Comparison of ENCODE assay signal across 1 cellular context in the genomic region with DNA sequence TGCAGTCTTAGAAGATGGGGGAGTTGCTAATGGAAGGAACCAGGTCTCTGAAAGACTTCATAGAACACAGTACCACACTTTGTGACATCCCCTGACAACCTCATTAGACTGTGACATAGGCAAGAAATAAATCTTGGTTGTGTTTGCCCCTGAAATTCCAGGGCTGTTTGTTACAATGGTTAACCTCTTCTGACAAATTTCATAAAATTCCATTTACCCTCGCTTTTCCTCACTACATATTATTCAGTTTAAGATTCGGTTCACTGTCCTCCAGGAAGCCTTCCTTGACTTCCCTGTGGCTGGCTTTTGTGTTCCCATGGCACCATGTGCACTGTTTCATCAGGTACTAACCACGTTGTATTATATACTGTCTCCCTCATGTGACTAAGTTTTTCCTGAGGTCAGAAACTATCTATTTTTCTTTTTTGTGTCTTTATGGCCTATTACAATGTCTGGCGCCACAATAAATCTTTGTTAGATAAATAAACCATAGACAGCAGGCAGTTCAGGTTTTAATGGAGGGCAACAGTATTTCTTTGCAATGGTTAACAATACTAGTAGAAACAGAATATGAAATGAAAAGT.
TF ChIP-seq lines count a peak whose summit lies in the region.

No MANE protein-coding gene starts in this region.

TF ChIP-seq in SK-N-SH, 30 proteins besides CTCF, POLR2A, EP300 and RAD21 (continued from another document):
- TF ChIP-seq, protein P1, sequence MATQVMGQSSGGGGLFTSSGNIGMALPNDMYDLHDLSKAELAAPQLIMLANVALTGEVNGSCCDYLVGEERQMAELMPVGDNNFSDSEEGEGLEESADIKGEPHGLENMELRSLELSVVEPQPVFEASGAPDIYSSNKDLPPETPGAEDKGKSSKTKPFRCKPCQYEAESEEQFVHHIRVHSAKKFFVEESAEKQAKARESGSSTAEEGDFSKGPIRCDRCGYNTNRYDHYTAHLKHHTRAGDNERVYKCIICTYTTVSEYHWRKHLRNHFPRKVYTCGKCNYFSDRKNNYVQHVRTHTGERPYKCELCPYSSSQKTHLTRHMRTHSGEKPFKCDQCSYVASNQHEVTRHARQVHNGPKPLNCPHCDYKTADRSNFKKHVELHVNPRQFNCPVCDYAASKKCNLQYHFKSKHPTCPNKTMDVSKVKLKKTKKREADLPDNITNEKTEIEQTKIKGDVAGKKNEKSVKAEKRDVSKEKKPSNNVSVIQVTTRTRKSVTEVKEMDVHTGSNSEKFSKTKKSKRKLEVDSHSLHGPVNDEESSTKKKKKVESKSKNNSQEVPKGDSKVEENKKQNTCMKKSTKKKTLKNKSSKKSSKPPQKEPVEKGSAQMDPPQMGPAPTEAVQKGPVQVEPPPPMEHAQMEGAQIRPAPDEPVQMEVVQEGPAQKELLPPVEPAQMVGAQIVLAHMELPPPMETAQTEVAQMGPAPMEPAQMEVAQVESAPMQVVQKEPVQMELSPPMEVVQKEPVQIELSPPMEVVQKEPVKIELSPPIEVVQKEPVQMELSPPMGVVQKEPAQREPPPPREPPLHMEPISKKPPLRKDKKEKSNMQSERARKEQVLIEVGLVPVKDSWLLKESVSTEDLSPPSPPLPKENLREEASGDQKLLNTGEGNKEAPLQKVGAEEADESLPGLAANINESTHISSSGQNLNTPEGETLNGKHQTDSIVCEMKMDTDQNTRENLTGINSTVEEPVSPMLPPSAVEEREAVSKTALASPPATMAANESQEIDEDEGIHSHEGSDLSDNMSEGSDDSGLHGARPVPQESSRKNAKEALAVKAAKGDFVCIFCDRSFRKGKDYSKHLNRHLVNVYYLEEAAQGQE (IDR thresholded peaks at IDR 0.05; ENCODE audit: low read depth, low read length) = no peak
- TF ChIP-seq NFIC (IDR thresholded peaks at IDR 0.05; ENCODE audit: borderline replicate concordance) (no peak), SIN3A (IDR thresholded peaks at IDR 0.05; ENCODE audit: borderline replicate concordance, low read depth, low read length) (no peak), TAF1 (IDR thresholded peaks at IDR 0.05; ENCODE audit: borderline replicate concordance, low read depth, low read length) (no peak), FOXM1 (IDR thresholded peaks at IDR 0.05; ENCODE audit: low read depth) (no peak), POLR2AphosphoS5 (IDR thresholded peaks at IDR 0.05; ENCODE audit: low read depth, low read length) (no peak), ELF1 (IDR thresholded peaks at IDR 0.05) (no peak)
- TF ChIP-seq, protein P2, sequence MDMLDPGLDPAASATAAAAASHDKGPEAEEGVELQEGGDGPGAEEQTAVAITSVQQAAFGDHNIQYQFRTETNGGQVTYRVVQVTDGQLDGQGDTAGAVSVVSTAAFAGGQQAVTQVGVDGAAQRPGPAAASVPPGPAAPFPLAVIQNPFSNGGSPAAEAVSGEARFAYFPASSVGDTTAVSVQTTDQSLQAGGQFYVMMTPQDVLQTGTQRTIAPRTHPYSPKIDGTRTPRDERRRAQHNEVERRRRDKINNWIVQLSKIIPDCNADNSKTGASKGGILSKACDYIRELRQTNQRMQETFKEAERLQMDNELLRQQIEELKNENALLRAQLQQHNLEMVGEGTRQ (IDR thresholded peaks at IDR 0.05; ENCODE audit: borderline replicate concordance, low read depth, low read length) = no peak
